ENCODE assay signal across 14 cellular contexts in the genomic region with DNA sequence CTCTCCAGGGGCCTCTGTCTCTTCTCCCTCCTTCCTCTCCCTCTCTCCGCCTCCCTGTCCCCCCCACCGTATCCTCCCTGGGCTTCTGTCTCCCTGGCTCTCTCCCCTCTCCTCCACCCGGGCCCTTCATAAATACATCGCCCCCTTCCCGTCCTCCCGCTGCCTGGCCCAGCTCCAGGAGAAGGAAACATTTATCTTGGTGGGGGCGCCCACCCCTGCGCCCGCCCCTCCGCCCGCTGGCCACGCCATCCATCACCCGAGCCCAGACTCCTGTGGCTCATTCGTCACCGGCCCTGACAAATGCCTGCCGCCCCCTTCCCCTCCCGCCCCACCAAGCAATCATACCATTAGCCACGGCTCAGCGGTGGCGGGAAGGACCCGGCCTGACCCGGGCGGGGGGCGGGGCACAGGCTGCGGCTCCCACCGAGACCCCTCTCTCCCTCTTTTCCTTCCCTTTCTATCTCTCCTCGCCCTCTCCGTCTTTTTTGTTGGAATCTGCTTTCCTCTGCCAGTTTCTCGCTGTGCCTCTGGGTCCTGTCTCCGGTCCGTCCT.
A peak's percentile ranks its signal among the peaks of the same experiment; 100 is the strongest.
DNase-seq lines count a peak whose midpoint lies in the region; ATAC-seq lines count a peak whose summit lies in the region.
"Had no signal": no experiment of that assay in that cellular context is flagged by ENCODE, and none has a peak within 500 bp of the region (broad histone marks: within the 10 kb centered on the region; RNA-seq: fewer than 3 reads in every experiment).

No MANE protein-coding gene starts in this region.

- peaks cover under 1% of the 10 kb centered on the region for H3K36me3 ChIP-seq in neuron (ENCODE audit: insufficient read depth, low read length)
- H3K36me3 ChIP-seq: MG63 had no signal

- H3K4me1 Mint-ChIP-seq in central memory CD8-positive, alpha-beta T cell: peaks cover 42% of the 10 kb centered on the region

- peak overlapping the region; percentile 15 for H2AFZ ChIP-seq in neuron (ENCODE audit: low read depth, low read length)

- H3K9me3 Mint-ChIP-seq in central memory CD8-positive, alpha-beta T cell: no peaks in the 10 kb centered on the region

- H3K4me3 ChIP-seq in neuron (ENCODE audit: low read length): peak overlapping the region; percentile 30
- H3K4me3 ChIP-seq: lung, MG63 had no signal

- H3K9me3 ChIP-seq in neuron (ENCODE audit: low read length): no peaks in the 10 kb centered on the region
- H3K9me3 ChIP-seq: MG63 had no signal

- ATAC-seq in central memory CD8-positive, alpha-beta T cell (replicated peaks; ENCODE audit: extremely low read depth, poor library complexity, severe bottlenecking): no peak
- no peak for ATAC-seq in HG02678 (IDR thresholded peaks at IDR 0.05; ENCODE audit: unreplicated experiment)
- ATAC-seq: T-helper 17 cell had no signal

- intact Hi-C loops in head of caudate nucleus (cut with DNase I): no loop called here

- peaks cover 75% of the 10 kb centered on the region for H3K27me3 Mint-ChIP-seq in central memory CD8-positive, alpha-beta T cell

- peaks cover 7% of the 10 kb centered on the region for H3K36me3 Mint-ChIP-seq in central memory CD8-positive, alpha-beta T cell (ENCODE audit: insufficient read depth)

- no peak overlapping the region for H3K4me3 Mint-ChIP-seq in central memory CD8-positive, alpha-beta T cell

- DNase-seq in ELF-1 (ENCODE audit: low read depth, low spot score): peak; percentile 80
- peak; percentile 76 for DNase-seq in NCI-H1105 (lab: John Stamatoyannopoulos, UW)
- DNase-seq in central memory CD8-positive, alpha-beta T cell (ENCODE audit: low spot score in 2 of 2): no peak
- DNase-seq in head of caudate nucleus: no peak
- DNase-seq in NCI-H226: no peak
- no peak for DNase-seq in NCI-H2081 (lab: John Stamatoyannopoulos, UW)
- DNase-seq: Calu3; effector CD8-positive, alpha-beta T cell; MG63; OCI-M1; T-helper 17 cell had no signal

- H3K4me1 ChIP-seq in neuron (ENCODE audit: insufficient read depth, low read length): peaks cover 51% of the 10 kb centered on the region

- H3K27me3 ChIP-seq in neuron (ENCODE audit: insufficient read depth, low read length): no peaks in the 10 kb centered on the region

- H3K27ac Mint-ChIP-seq in central memory CD8-positive, alpha-beta T cell (ENCODE audit: low read depth): peak overlapping the region; percentile 72
- H3K27ac Mint-ChIP-seq: T-helper 17 cell had no signal

Comparison
In these comparisons a context has a peak if more than half of its experiments do, and no peak if none do; other contexts are left out.
1. DNase-seq: peak in ELF-1 (single experiment) and NCI-H1105 (single experiment); none in central memory CD8-positive, alpha-beta T cell (0 of 2), head of caudate nucleus (0 of 42), NCI-H226 (single experiment) and NCI-H2081 (0 of 2).